ENCODE assay signal across 22 cellular contexts in genomic region chr22:44284711-44285110, GRCh38. TPM values are rescaled to one million over a fixed set of nuclear protein-coding genes. Genes with fewer than 3 reads are reported as not detected.
A peak's percentile ranks its signal among the peaks of the same experiment; 100 is the strongest.
DNase-seq lines count a peak whose midpoint lies in the region; ATAC-seq, FAIRE-seq and TF ChIP-seq lines count a peak whose summit lies in the region.
"Had no signal": no experiment of that assay in that cellular context is flagged by ENCODE, and none has a peak within 500 bp of the region (broad histone marks: within the 10 kb centered on the region; RNA-seq: fewer than 3 reads in every experiment).

No MANE protein-coding gene starts in this region.

- POLR2A ChIA-PET in activated naive CD8-positive, alpha-beta T cell treated with anti-CD3 and anti-CD28 coated beads, Interleukin-2, amount 10 ng/mL, durations not matched to agents 7 days and 5 days (lab: Charles Lee): no interaction called here
- POLR2A ChIA-PET in RWPE1 (lab: Yijun Ruan, JAX; ENCODE audit: low non-redundant PET): no interaction called here

- H3K4me3 ChIP-seq in bronchial epithelial cell (ENCODE audit: low read depth, low read length): no peak overlapping the region
- no peak overlapping the region for H3K4me3 ChIP-seq in osteoblast (ENCODE audit: insufficient read depth, low read length)
- H3K4me3 ChIP-seq: A549, GM12878, HAP-1 had no signal

- CTCF ChIA-PET in RWPE1 (lab: Yijun Ruan, JAX): no interaction called here

- H3K27me3 ChIP-seq in bronchial epithelial cell (ENCODE audit: control insufficient read depth, insufficient read depth, low read length) (peaks cover 2% of the 10 kb centered on the region), osteoblast (ENCODE audit: insufficient read depth, low read length) (no peaks in the 10 kb centered on the region)

- no peaks in the 10 kb centered on the region for H3K9me3 Mint-ChIP-seq in activated naive CD8-positive, alpha-beta T cell treated with anti-CD3 and anti-CD28 coated beads, Interleukin-2, amount 10 ng/mL, durations not matched to agents 7 days and 5 days
- H3K9me3 Mint-ChIP-seq in activated naive CD8-positive, alpha-beta T cell treated with anti-CD3 and anti-CD28 coated beads for 36 hours: no peaks in the 10 kb centered on the region
- H3K9me3 Mint-ChIP-seq in nephron progenitor cell: no peaks in the 10 kb centered on the region
- H3K9me3 Mint-ChIP-seq: CD4-positive, alpha-beta T cell; HFFc6 had no signal

- H3K27ac ChIP-seq in RWPE1 (peak overlapping the region; percentile 28; the same call in 1 of the 2 replicates), osteoblast (ENCODE audit: low read depth, low read length) (no peak overlapping the region)
- H3K27ac ChIP-seq: A549 had no signal

- TF ChIP-seq CTCF in RWPE1 (conservative IDR thresholded peaks at IDR 0.05; ENCODE audit: low read depth) (no peak), bronchial epithelial cell (IDR thresholded peaks at IDR 0.05; ENCODE audit: insufficient read depth, low read length, severe bottlenecking) (no peak), osteoblast (IDR thresholded peaks at IDR 0.05; ENCODE audit: extremely low read depth, low read depth, low read length) (no peak), nephron progenitor cell (IDR thresholded peaks at IDR 0.05) (no peak)

- no peaks in the 10 kb centered on the region for H3K36me3 Mint-ChIP-seq in activated naive CD8-positive, alpha-beta T cell treated with anti-CD3 and anti-CD28 coated beads, Interleukin-2, amount 10 ng/mL, durations not matched to agents 7 days and 5 days
- H3K36me3 Mint-ChIP-seq in activated naive CD8-positive, alpha-beta T cell treated with anti-CD3 and anti-CD28 coated beads for 36 hours: no peaks in the 10 kb centered on the region
- H3K36me3 Mint-ChIP-seq in nephron progenitor cell (ENCODE audit: low read depth): no peaks in the 10 kb centered on the region
- H3K36me3 Mint-ChIP-seq: CD14-positive monocyte; CD8-positive, alpha-beta memory T cell had no signal

- peak overlapping the region; percentile 7 for H3K27ac Mint-ChIP-seq in activated naive CD8-positive, alpha-beta T cell treated with anti-CD3 and anti-CD28 coated beads, Interleukin-2, amount 10 ng/mL, durations not matched to agents 7 days and 5 days
- no peak overlapping the region for H3K27ac Mint-ChIP-seq in activated naive CD8-positive, alpha-beta T cell treated with anti-CD3 and anti-CD28 coated beads for 36 hours
- H3K27ac Mint-ChIP-seq in nephron progenitor cell: no peak overlapping the region
- H3K27ac Mint-ChIP-seq: CD14-positive monocyte; CD4-positive, alpha-beta T cell; HFFc6 had no signal

- DNase-seq in activated naive CD8-positive, alpha-beta T cell treated with anti-CD3 and anti-CD28 coated beads, Interleukin-2, amount 10 ng/mL, durations not matched to agents 7 days and 5 days: no peak
- DNase-seq in activated naive CD8-positive, alpha-beta T cell treated with anti-CD3 and anti-CD28 coated beads for 36 hours: no peak
- DNase-seq in RWPE1 (ENCODE audit: low spot score) (no peak), bronchial epithelial cell (ENCODE audit: low read depth) (no peak), osteoblast (ENCODE audit: insufficient read length, low spot score, missing footprints) (peak; percentile 51), nephron progenitor cell (no peak)
- DNase-seq: 8988T; CD4-positive, alpha-beta T cell; CD8-positive, alpha-beta memory T cell; DMS 273 treated with DMSO at 0.1 percent for 48 hours; EL; GDM1; GOT3; HFFc6 had no signal

- H3K36me3 ChIP-seq in bronchial epithelial cell (ENCODE audit: control insufficient read depth, insufficient read depth, low read length): no peaks in the 10 kb centered on the region
- no peaks in the 10 kb centered on the region for H3K36me3 ChIP-seq in osteoblast (ENCODE audit: insufficient read depth, low read length)
- H3K36me3 ChIP-seq: HAP-1 had no signal

- no peak for ATAC-seq in activated naive CD8-positive, alpha-beta T cell treated with anti-CD3 and anti-CD28 coated beads, Interleukin-2, amount 10 ng/mL, durations not matched to agents 7 days and 5 days (ENCODE audit: low read depth)
- ATAC-seq in GM18870 (IDR thresholded peaks at IDR 0.05; ENCODE audit: unreplicated experiment): no peak
- ATAC-seq in HG03378 (IDR thresholded peaks at IDR 0.05; ENCODE audit: unreplicated experiment): no peak
- ATAC-seq: A549, GM12878 had no signal

- no peak overlapping the region for H3K4me2 ChIP-seq in osteoblast (ENCODE audit: insufficient read depth, low read length)
- H3K4me2 ChIP-seq: A549 had no signal

- H3K4me1 Mint-ChIP-seq in activated naive CD8-positive, alpha-beta T cell treated with anti-CD3 and anti-CD28 coated beads, Interleukin-2, amount 10 ng/mL, durations not matched to agents 7 days and 5 days: no peaks in the 10 kb centered on the region
- H3K4me1 Mint-ChIP-seq in activated naive CD8-positive, alpha-beta T cell treated with anti-CD3 and anti-CD28 coated beads for 36 hours: no peaks in the 10 kb centered on the region
- H3K4me1 Mint-ChIP-seq in nephron progenitor cell: peaks cover 71% of the 10 kb centered on the region
- H3K4me1 Mint-ChIP-seq: CD14-positive monocyte had no signal

- peaks cover 4% of the 10 kb centered on the region for H3K27me3 Mint-ChIP-seq in activated naive CD8-positive, alpha-beta T cell treated with anti-CD3 and anti-CD28 coated beads, Interleukin-2, amount 10 ng/mL, durations not matched to agents 7 days and 5 days
- H3K27me3 Mint-ChIP-seq in activated naive CD8-positive, alpha-beta T cell treated with anti-CD3 and anti-CD28 coated beads for 36 hours: no peaks in the 10 kb centered on the region
- peaks cover 13% of the 10 kb centered on the region for H3K27me3 Mint-ChIP-seq in nephron progenitor cell (ENCODE audit: low read depth, poor library complexity)

- no peaks in the 10 kb centered on the region for H3K79me2 ChIP-seq in osteoblast (ENCODE audit: insufficient read depth, low read length)

- no peaks in the 10 kb centered on the region for H4K20me1 ChIP-seq in osteoblast (ENCODE audit: insufficient read depth, low read length)

- no peaks in the 10 kb centered on the region for H3K9me3 ChIP-seq in osteoblast (ENCODE audit: low read depth, low read length)
- H3K9me3 ChIP-seq: A549, HAP-1 had no signal

- FAIRE-seq in bronchial epithelial cell (lab: Jason Lieb, UNC): peak; percentile 7
- FAIRE-seq: A549, D721Med, GM12878, H54 had no signal

- H3K4me1 ChIP-seq in osteoblast (ENCODE audit: insufficient read depth, low read length): no peaks in the 10 kb centered on the region
- H3K4me1 ChIP-seq: A549, HAP-1 had no signal

- no peak overlapping the region for H2AFZ ChIP-seq in osteoblast (ENCODE audit: low read length)

- H3K4me3 Mint-ChIP-seq in activated naive CD8-positive, alpha-beta T cell treated with anti-CD3 and anti-CD28 coated beads, Interleukin-2, amount 10 ng/mL, durations not matched to agents 7 days and 5 days: no peak overlapping the region
- H3K4me3 Mint-ChIP-seq in activated naive CD8-positive, alpha-beta T cell treated with anti-CD3 and anti-CD28 coated beads for 36 hours: no peak overlapping the region
- no peak overlapping the region for H3K4me3 Mint-ChIP-seq in nephron progenitor cell
- H3K4me3 Mint-ChIP-seq: CD14-positive monocyte; CD4-positive, alpha-beta T cell; CD8-positive, alpha-beta memory T cell; HFFc6 had no signal

RNA-seq across cellular contexts. Expression of gene SHISAL1, which starts 28.0 kb away (rescaled TPM):
- not detected for total RNA-seq in activated naive CD8-positive, alpha-beta T cell treated with anti-CD3 and anti-CD28 coated beads, Interleukin-2, amount 10 ng/mL, durations not matched to agents 7 days and 5 days
- total RNA-seq in activated naive CD8-positive, alpha-beta T cell treated with anti-CD3 and anti-CD28 coated beads for 36 hours: not detected
- total RNA-seq in bronchial epithelial cell (under 0.01 and 0.26 TPM in 2 replicates), osteoblast (52.5 and 57.2 TPM in 2 replicates)
- total RNA-seq: CD4-positive, alpha-beta T cell; CD8-positive, alpha-beta memory T cell; GM12878; HFFc6 had no signal

Comparison
In these comparisons a context has a peak if more than half of its experiments do, and no peak if none do; other contexts are left out.
1. RNA of gene SHISAL1, which starts 28.0 kb away (total RNA-seq): 52.5 to 57.2 TPM in osteoblast; under 0.01 to 0.26 TPM in bronchial epithelial cell, not detected in activated naive CD8-positive, alpha-beta T cell treated with anti-CD3 and anti-CD28 coated beads, Interleukin-2, amount 10 ng/mL, durations not matched to agents 7 days and 5 days and not detected in activated naive CD8-positive, alpha-beta T cell treated with anti-CD3 and anti-CD28 coated beads for 36 hours; every median in the first group is over 10 times any median in the second.